Comparison of ENCODE assay signal across 8 cellular contexts in genomic region chr10:22573820-22574569, GRCh38.
DNase-seq lines count a peak whose midpoint lies in the region; ATAC-seq lines count a peak whose summit lies in the region.

No MANE protein-coding gene starts in this region.

- peaks cover 93% of the 10 kb centered on the region for H3K36me3 Mint-ChIP-seq in activated T-cell treated with anti-CD3 and anti-CD28 coated beads, Interleukin-2, amount 50 U/mL, for 24 hours (ENCODE audit: low read depth)
- peaks cover 21 to 47% (median 28%) of the 10 kb centered on the region in 3 donors for H3K36me3 Mint-ChIP-seq in immature natural killer cell

- H3K4me3 Mint-ChIP-seq in activated T-cell treated with anti-CD3 and anti-CD28 coated beads, Interleukin-2, amount 50 U/mL, for 24 hours = no peak overlapping the region
- H3K4me3 Mint-ChIP-seq in immature natural killer cell = peak overlapping the region; percentile 76 to 82 (median 79)

- no peak for ATAC-seq in GM21390 (IDR thresholded peaks at IDR 0.05; ENCODE audit: unreplicated experiment)
- ATAC-seq in HG02588 (IDR thresholded peaks at IDR 0.05; ENCODE audit: unreplicated experiment) = no peak

- DNase-seq in DMS114 treated with DMSO at 0.1 percent for 48 hours (lab: John Stamatoyannopoulos, UW; ENCODE audit: unreplicated experiment) (peak; percentile 7), HS-5 (ENCODE audit: low read depth) (peak; percentile 9), immature natural killer cell (peak; percentile 65 to 74 (median 72)), SK-N-DZ (ENCODE audit: low spot score) (no peak), mucosa of gallbladder (ENCODE audit: low spot score) (no peak)
- DNase-seq in activated T-cell treated with anti-CD3 and anti-CD28 coated beads, Interleukin-2, amount 50 U/mL, for 24 hours = no peak

- H3K9me3 Mint-ChIP-seq in activated T-cell treated with anti-CD3 and anti-CD28 coated beads, Interleukin-2, amount 50 U/mL, for 24 hours = no peaks in the 10 kb centered on the region
- H3K9me3 Mint-ChIP-seq in immature natural killer cell = no peaks in the 10 kb centered on the region

- H3K4me1 Mint-ChIP-seq in activated T-cell treated with anti-CD3 and anti-CD28 coated beads, Interleukin-2, amount 50 U/mL, for 24 hours (ENCODE audit: low read depth) = peaks cover 67% of the 10 kb centered on the region
- peaks cover 81 to 86% of the 10 kb centered on the region in 2 donors for H3K4me1 Mint-ChIP-seq in immature natural killer cell

- H3K27ac Mint-ChIP-seq in activated T-cell treated with anti-CD3 and anti-CD28 coated beads, Interleukin-2, amount 50 U/mL, for 24 hours = peak overlapping the region; percentile 65
- peak overlapping the region; percentile 83 to 97 (median 92) for H3K27ac Mint-ChIP-seq in immature natural killer cell

- no peaks in the 10 kb centered on the region for H3K27me3 Mint-ChIP-seq in activated T-cell treated with anti-CD3 and anti-CD28 coated beads, Interleukin-2, amount 50 U/mL, for 24 hours
- H3K27me3 Mint-ChIP-seq in immature natural killer cell (ENCODE audit: low read depth in 3 of 3) = peaks cover 0 to 24% (median 14%) of the 10 kb centered on the region in 3 donors

Comparison
In these comparisons a context has a peak if more than half of its experiments do, and no peak if none do; other contexts are left out.
1. DNase-seq: peak in DMS114 treated with DMSO at 0.1 percent for 48 hours (single experiment), HS-5 (single experiment) and immature natural killer cell (3 of 3); none in activated T-cell treated with anti-CD3 and anti-CD28 coated beads, Interleukin-2, amount 50 U/mL, for 24 hours (single experiment), SK-N-DZ (single experiment) and mucosa of gallbladder (single experiment).